Comparison of ENCODE assay signal across 9 cellular contexts in the genomic region with DNA sequence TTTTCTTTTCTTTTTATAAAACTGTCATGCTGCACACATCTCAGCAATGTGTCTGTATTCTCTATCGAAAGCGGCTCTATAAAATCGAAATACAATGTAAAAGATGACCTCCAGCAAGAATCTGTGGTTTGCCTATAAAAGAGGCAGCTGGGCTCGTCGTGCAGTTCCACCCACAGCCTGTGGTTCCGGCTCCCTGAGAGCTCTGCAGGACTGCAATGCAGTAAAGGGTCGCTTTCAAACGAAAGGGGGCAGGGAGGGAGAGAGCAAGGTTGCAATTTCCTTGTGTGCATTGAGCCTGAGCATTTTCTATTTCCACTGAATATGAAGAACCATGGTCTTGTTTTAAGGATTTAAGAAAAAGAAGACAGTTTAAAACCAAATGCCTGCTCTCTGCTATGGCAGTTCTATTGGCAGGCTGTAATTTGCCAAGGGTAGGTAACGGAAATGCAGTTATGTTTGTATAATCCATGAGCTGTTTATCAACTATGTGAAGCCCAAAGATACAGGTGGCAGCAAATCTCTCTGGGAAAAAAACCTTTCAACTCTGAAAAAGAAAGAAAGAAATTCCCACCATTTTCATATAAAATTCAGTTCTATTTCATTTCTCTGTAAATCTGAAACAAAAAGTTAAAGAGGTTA.
DNase-seq lines count a peak whose midpoint lies in the region; ATAC-seq and TF ChIP-seq lines count a peak whose summit lies in the region.
"Had no signal": no experiment of that assay in that cellular context is flagged by ENCODE, and none has a peak within 500 bp of the region (broad histone marks: within the 10 kb centered on the region; RNA-seq: fewer than 3 reads in every experiment).

No MANE protein-coding gene starts in this region.

- no peak overlapping the region for H3K4me2 ChIP-seq in GM23338

- intact Hi-C loops in CD4-positive, alpha-beta memory T cell (cut with micrococcal nuclease) = no loop called here

- peak overlapping the region in 7 of 8 donors; percentile 49 to 73 (median 65) for H3K4me3 Mint-ChIP-seq in CD4-positive, alpha-beta memory T cell
- H3K4me3 Mint-ChIP-seq in GM23338 = no peak overlapping the region

- H3F3A ChIP-seq in GM23338 (replicated peaks; ENCODE audit: low read depth) = no peaks in the 10 kb centered on the region

- no peak overlapping the region for H3K27ac ChIP-seq in CD4-positive, alpha-beta memory T cell (ENCODE audit: low read depth, low read length)
- H3K27ac ChIP-seq in GM23338 (ENCODE audit: low read depth) (no peak overlapping the region), RWPE2 (ENCODE audit: poor library complexity, severe bottlenecking) (peak overlapping the region; percentile 87)
- H3K27ac ChIP-seq: HL-60 had no signal

- TF ChIP-seq CTCF in GM23338 (conservative IDR thresholded peaks at IDR 0.05; ENCODE audit: low read depth in 2 of 2) (peak; percentile 5 to 31; a peak in 2 of 4 replicates), RWPE2 (IDR thresholded peaks at IDR 0.05; ENCODE audit: poor library complexity, severe bottlenecking) (no peak)

- H3K9me3 ChIP-seq in CD4-positive, alpha-beta memory T cell (ENCODE audit: control insufficient read depth in 1 of 2, low read length in 2 of 2) = no peaks in the 10 kb centered on the region
- no peaks in the 10 kb centered on the region for H3K9me3 ChIP-seq in RWPE2 (ENCODE audit: severe bottlenecking)

- ATAC-seq in GM23338 (peak; percentile 100), RWPE2 (ENCODE audit: low read depth) (peak; percentile 51), HG03108 (IDR thresholded peaks at IDR 0.05; ENCODE audit: unreplicated experiment) (no peak)

- H3K79me2 ChIP-seq in GM23338 (replicated peaks; ENCODE audit: insufficient read depth) = no peaks in the 10 kb centered on the region

- H3K27ac Mint-ChIP-seq in CD4-positive, alpha-beta memory T cell = no peak overlapping the region
- no peak overlapping the region for H3K27ac Mint-ChIP-seq in GM23338

- H3K4me1 Mint-ChIP-seq in CD4-positive, alpha-beta memory T cell = peaks cover 6 to 12% (median 9%) of the 10 kb centered on the region in 4 donors
- peaks cover 9% of the 10 kb centered on the region for H3K4me1 Mint-ChIP-seq in GM23338

- no peak overlapping the region; the same call in 1 of the 2 replicates for H2AFZ ChIP-seq in GM23338

- H3K27me3 Mint-ChIP-seq in CD4-positive, alpha-beta memory T cell = peaks cover 6% of the 10 kb centered on the region in 2 donors
- H3K27me3 Mint-ChIP-seq in GM23338 (ENCODE audit: insufficient read depth, low read depth, poor library complexity) = peaks cover 4% of the 10 kb centered on the region

- no peaks in the 10 kb centered on the region for H3K9me2 ChIP-seq in GM23338 (ENCODE audit: insufficient read depth)

- H3K4me1 ChIP-seq in CD4-positive, alpha-beta memory T cell (ENCODE audit: insufficient read depth, low read length) = no peaks in the 10 kb centered on the region
- H3K4me1 ChIP-seq in GM23338 (ENCODE audit: insufficient read depth) = peaks cover 3% of the 10 kb centered on the region; the same call in 1 of the 2 replicates
- peaks cover 33% of the 10 kb centered on the region for H3K4me1 ChIP-seq in RWPE2 (ENCODE audit: insufficient read depth, poor library complexity, severe bottlenecking)

- H3K9me3 Mint-ChIP-seq in CD4-positive, alpha-beta memory T cell = no peaks in the 10 kb centered on the region
- H3K9me3 Mint-ChIP-seq in GM23338 = no peaks in the 10 kb centered on the region

- H3K27me3 ChIP-seq in CD4-positive, alpha-beta memory T cell (ENCODE audit: insufficient read depth, low read length) = no peaks in the 10 kb centered on the region
- no peaks in the 10 kb centered on the region for H3K27me3 ChIP-seq in GM23338 (ENCODE audit: insufficient read depth)
- H3K27me3 ChIP-seq in RWPE2 (ENCODE audit: insufficient read depth, poor library complexity, severe bottlenecking) = no peaks in the 10 kb centered on the region

- peak in 1 of 5 donors; percentile 3 for DNase-seq in CD4-positive, alpha-beta memory T cell
- DNase-seq in GM23338 (ENCODE audit: low spot score) = peak; percentile 80
- no peak for DNase-seq in RWPE2 (ENCODE audit: low spot score)
- DNase-seq in iPS-NIHi11 (ENCODE audit: low spot score) = peak; percentile 33
- no peak for DNase-seq in stimulated activated CD4-positive, alpha-beta T cell treated with anti-CD3 and anti-CD28 coated beads, Interleukin-15, amount 100 ng/mL, for 24 hours
- no peak for DNase-seq in stimulated activated CD4-positive, alpha-beta T cell treated with anti-CD3 and anti-CD28 coated beads, Interleukin-4, amount 100 ng/mL, for 4 hours
- DNase-seq in NCI-H1436 (lab: John Stamatoyannopoulos, UW) = no peak

- POLR2A ChIA-PET in CD4-positive, alpha-beta memory T cell (lab: Charles Lee; ENCODE audit: partially characterized antibody) = no interaction called here

- H4K20me1 ChIP-seq in GM23338 (replicated peaks; ENCODE audit: insufficient read depth) = no peaks in the 10 kb centered on the region

- H3K36me3 Mint-ChIP-seq in CD4-positive, alpha-beta memory T cell = no peaks in the 10 kb centered on the region
- H3K36me3 Mint-ChIP-seq in GM23338 (ENCODE audit: low read depth) = no peaks in the 10 kb centered on the region

- H3K4me3 ChIP-seq in CD4-positive, alpha-beta memory T cell (ENCODE audit: low read length in 2 of 2) = no peak overlapping the region
- H3K4me3 ChIP-seq in GM23338 = no peak overlapping the region
- H3K4me3 ChIP-seq in RWPE2 (ENCODE audit: severe bottlenecking) = no peak overlapping the region

- CTCF ChIA-PET in CD4-positive, alpha-beta memory T cell (lab: Charles Lee; ENCODE audit: partially characterized antibody) = no interaction called here

- no peaks in the 10 kb centered on the region for H3K36me3 ChIP-seq in CD4-positive, alpha-beta memory T cell (ENCODE audit: insufficient read depth, low read length)
- H3K36me3 ChIP-seq in GM23338 (ENCODE audit: insufficient read depth) = no peaks in the 10 kb centered on the region
- no peaks in the 10 kb centered on the region for H3K36me3 ChIP-seq in RWPE2 (ENCODE audit: low read depth)

TF ChIP-seq in GM23338, 12 proteins besides CTCF, POLR2A, EP300 and RAD21:
- no peak for TF ChIP-seq NANOG (IDR thresholded peaks at IDR 0.05; ENCODE audit: borderline replicate concordance)
- no peak for TF ChIP-seq CREB1 (CRISPR knock-in tag; IDR thresholded peaks at IDR 0.05; ENCODE audit: low read depth)

Comparison
In these comparisons a context has a peak if more than half of its experiments do, and no peak if none do; other contexts are left out.
1. DNase-seq: peak in GM23338 (single experiment) and iPS-NIHi11 (single experiment); none in RWPE2 (single experiment), stimulated activated CD4-positive, alpha-beta T cell treated with anti-CD3 and anti-CD28 coated beads, Interleukin-15, amount 100 ng/mL, for 24 hours (single experiment), stimulated activated CD4-positive, alpha-beta T cell treated with anti-CD3 and anti-CD28 coated beads, Interleukin-4, amount 100 ng/mL, for 4 hours (0 of 2) and NCI-H1436 (single experiment).